Comparison of ENCODE assay signal across 12 cellular contexts in genomic region chr21:28235169-28235892, GRCh38.
DNase-seq lines count a peak whose midpoint lies in the region; ATAC-seq and TF ChIP-seq lines count a peak whose summit lies in the region.
"Had no signal": no experiment of that assay in that cellular context is flagged by ENCODE, and none has a peak within 500 bp of the region (broad histone marks: within the 10 kb centered on the region; RNA-seq: fewer than 3 reads in every experiment).

No MANE protein-coding gene starts in this region.

- H3K14ac ChIP-seq in IMR-90 (replicated peaks; ENCODE audit: low read depth, low read length) = peak overlapping the region; percentile 68; the same call in 1 of the 2 replicates

- no CpG with 5 or more reads among the region's 3 CpGs for WGBS in IMR-90 (ENCODE audit: extremely low coverage in 2 of 2, insufficient read length in 1 of 2), 2 experiments

- H3K9me3 ChIP-seq in IMR-90 (ENCODE audit: control insufficient read depth, insufficient read depth, low read length) = no peaks in the 10 kb centered on the region
- H3K9me3 ChIP-seq: SJSA1 had no signal

- H3K18ac ChIP-seq in IMR-90 (ENCODE audit: low read depth, low read length) = peak overlapping the region; percentile 55

- H3K4me3 ChIP-seq in IMR-90 (ENCODE audit: insufficient read depth, low read depth, low read length) = no peak overlapping the region
- H3K4me3 ChIP-seq: SJSA1 had no signal

- peak overlapping the region; percentile 4; the same call in 1 of the 2 replicates for H3K27ac ChIP-seq in IMR-90 (ENCODE audit: insufficient read depth, low read length)
- H3K27ac ChIP-seq: SJSA1 had no signal

- peak overlapping the region; percentile 56 to 67; a peak in 3 of 4 replicates for H4K8ac ChIP-seq in IMR-90 (ENCODE audit: low read depth in 2 of 2, low read length in 2 of 2)

- H3K4ac ChIP-seq in IMR-90 (ENCODE audit: low read depth, low read length) = peak overlapping the region; percentile 64

- no TSS peak for BruUV-seq in IMR-90 (replicated peaks; lab: Mats Ljungman, UMichigan)

- H2BK20ac ChIP-seq in IMR-90 (ENCODE audit: low read depth, low read length) = peak overlapping the region; percentile 91

- ATAC-seq in IMR-90 (ENCODE audit: low read depth) (0 out of 2 replicates have a peak, but pooled peaks have one; percentile 19), GM21381 (IDR thresholded peaks at IDR 0.05; ENCODE audit: unreplicated experiment) (no peak)
- ATAC-seq: activated CD8-positive, alpha-beta T cell treated with anti-CD3 and anti-CD28 coated beads for 36 hours had no signal

- POLR2A ChIA-PET in IMR-90 (lab: Charles Lee; ENCODE audit: unreplicated experiment) = no interaction called here

- H3K23ac ChIP-seq in IMR-90 (ENCODE audit: low read depth, low read length) = no peak overlapping the region

- no peak overlapping the region for H2AK9ac ChIP-seq in IMR-90 (replicated peaks; ENCODE audit: low read depth, low read length, poor library complexity)

- peak overlapping the region; percentile 47 for H4K5ac ChIP-seq in IMR-90 (ENCODE audit: low read depth, low read length)

- H2BK120ac ChIP-seq in IMR-90 (ENCODE audit: low read depth, low read length) = peak overlapping the region; percentile 82

- intact Hi-C loops in IMR-90 (cut with micrococcal nuclease) (no loop called here), posterior vena cava (cut with DNase I) (no loop called here)

- peaks cover 9% of the 10 kb centered on the region for H3K4me1 ChIP-seq in IMR-90 (ENCODE audit: control insufficient read depth, insufficient read depth, low read length)
- H3K4me1 ChIP-seq: SJSA1 had no signal

- H3K36me3 ChIP-seq in IMR-90 (ENCODE audit: control insufficient read depth, insufficient read depth, low read length) = no peaks in the 10 kb centered on the region
- H3K36me3 ChIP-seq: SJSA1 had no signal

- no peaks in the 10 kb centered on the region for H4K20me1 ChIP-seq in IMR-90 (ENCODE audit: insufficient read depth, low read length)

- H3K9ac ChIP-seq in IMR-90 (ENCODE audit: low read depth, low read length) = no peak overlapping the region

- dilution Hi-C loops in IMR-90 (cut with HindIII; ENCODE audit: low sequenced_read_pairs, unreplicated experiment) = no loop called here

- TF ChIP-seq RAD21 in IMR-90 (IDR thresholded peaks at IDR 0.05; ENCODE audit: low read length) = peak; percentile 25; the same call in 1 of the 2 replicates

- no peaks in the 10 kb centered on the region for H3K27me3 ChIP-seq in IMR-90 (ENCODE audit: control insufficient read depth, insufficient read depth, low read length)
- H3K27me3 ChIP-seq: SJSA1 had no signal

- peak overlapping the region; percentile 23 for H2AFZ ChIP-seq in IMR-90 (replicated peaks; ENCODE audit: low read length, poor library complexity)

- peak overlapping the region; percentile 34; the same call in 1 of the 3 replicates for H2BK15ac ChIP-seq in IMR-90 (ENCODE audit: low read depth, low read length)

- no peaks in the 10 kb centered on the region for H3K9me1 ChIP-seq in IMR-90 (ENCODE audit: insufficient read depth, low read length)

- in situ Hi-C loops in IMR-90 (cut with MboI; ENCODE audit: low sequenced_read_pairs) (no loop called here), SK-MEL-5 (cut with HindIII; ENCODE audit: low pct_unique_long_range_greater_than_20kb, low sequenced_read_pairs) (no loop called here)

- peak overlapping the region; percentile 17 for H2BK5ac ChIP-seq in IMR-90 (ENCODE audit: low read depth, low read length, poor library complexity, severe bottlenecking)

- H3K79me1 ChIP-seq in IMR-90 (ENCODE audit: low read depth in 1 of 2, low read length in 2 of 2) = no peaks in the 10 kb centered on the region

- no peak for TF ChIP-seq POLR2A in IMR-90 (IDR thresholded peaks at IDR 0.05; ENCODE audit: low read depth, low read length)

- CTCF ChIA-PET in IMR-90 (lab: Yijun Ruan, JAX) = no interaction called here

- no peak overlapping the region for H3K56ac ChIP-seq in IMR-90 (ENCODE audit: extremely low read depth, insufficient read depth, low read length)

- TF ChIP-seq CTCF in IMR-90 (conservative IDR thresholded peaks at IDR 0.05; ENCODE audit: low read depth, low read length) = peak; percentile 36

- H4K91ac ChIP-seq in IMR-90 (ENCODE audit: insufficient read depth, low read depth, low read length) = peak overlapping the region; percentile 81

- no peak overlapping the region for H3K4me2 ChIP-seq in IMR-90 (ENCODE audit: low read depth, low read length)

- no peak for DNase-seq in IMR-90
- DNase-seq in SK-MEL-5 (ENCODE audit: low read depth, low spot score) = peak; percentile 44
- peak; percentile 38 for DNase-seq in globus pallidus (ENCODE audit: low spot score)
- peak; percentile 64 for DNase-seq in posterior vena cava (ENCODE audit: low spot score)
- DNase-seq in activated naive CD4-positive, alpha-beta T cell treated with anti-CD3 and anti-CD28 coated beads, Interleukin-2, amount 50 U/mL, for 16 hours = no peak
- DNase-seq in NK-92 (lab: John Stamatoyannopoulos, UW; ENCODE audit: unreplicated experiment) = no peak
- no peak for DNase-seq in stimulated activated CD8-positive, alpha-beta memory T cell treated with anti-CD3 and anti-CD28 coated beads, Interleukin-4, amount 100 ng/mL, for 48 hours
- DNase-seq: activated CD8-positive, alpha-beta T cell treated with anti-CD3 and anti-CD28 coated beads for 36 hours; islet precursor cell; NCI-H187 had no signal

- peak overlapping the region; percentile 58 for H2AK5ac ChIP-seq in IMR-90 (ENCODE audit: low read depth, low read length)

TF ChIP-seq in IMR-90, 13 proteins besides CTCF, POLR2A, EP300 and RAD21:
- TF ChIP-seq CHD1 (IDR thresholded peaks at IDR 0.05; ENCODE audit: low read depth, low read length) (no peak), FOS (IDR thresholded peaks at IDR 0.05; ENCODE audit: low read depth, low read length) (no peak), MXI1 (IDR thresholded peaks at IDR 0.05; ENCODE audit: borderline replicate concordance, low read depth, low read length) (no peak), MAFK (IDR thresholded peaks at IDR 0.05; ENCODE audit: low read depth, low read length) (no peak), USF2 (IDR thresholded peaks at IDR 0.05; ENCODE audit: low read depth, low read length) (no peak), RFX5 (IDR thresholded peaks at IDR 0.05; ENCODE audit: low read depth, low read length) (no peak)
TF ChIP-seq in IMR-90: peak in this region for 0.

Comparison
In these comparisons a context has a peak if more than half of its experiments do, and no peak if none do; other contexts are left out.
1. DNase-seq: peak in SK-MEL-5 (single experiment), globus pallidus (single experiment) and posterior vena cava (single experiment); none in IMR-90 (single experiment), activated naive CD4-positive, alpha-beta T cell treated with anti-CD3 and anti-CD28 coated beads, Interleukin-2, amount 50 U/mL, for 16 hours (single experiment), NK-92 (single experiment) and stimulated activated CD8-positive, alpha-beta memory T cell treated with anti-CD3 and anti-CD28 coated beads, Interleukin-4, amount 100 ng/mL, for 48 hours (single experiment).